In genomic region chr14:34372766-34373165, GRCh38 we compare ENCODE assay signal across 25 cellular contexts.
DNase-seq lines count a peak whose midpoint lies in the region; ATAC-seq and TF ChIP-seq lines count a peak whose summit lies in the region.
"Had no signal": no experiment of that assay in that cellular context is flagged by ENCODE, and none has a peak within 500 bp of the region (broad histone marks: within the 10 kb centered on the region; RNA-seq: fewer than 3 reads in every experiment).

No MANE protein-coding gene starts in this region.

- no peak overlapping the region for H3K27ac ChIP-seq in RWPE2 (ENCODE audit: poor library complexity, severe bottlenecking)
- no peak overlapping the region for H3K27ac ChIP-seq in neural progenitor cell
- H3K27ac ChIP-seq in naive thymus-derived CD4-positive, alpha-beta T cell (ENCODE audit: low read depth, low read length), result no peak overlapping the region
- H3K27ac ChIP-seq: BLaER1, KMS-11, SJCRH30 had no signal

- POLR2A ChIA-PET in naive thymus-derived CD4-positive, alpha-beta T cell (lab: Charles Lee), result no interaction called here

- H3K79me2 ChIP-seq in neural progenitor cell (ENCODE audit: low read depth), result no peaks in the 10 kb centered on the region

- H3K27ac Mint-ChIP-seq in neural progenitor cell, result no peak overlapping the region
- H3K27ac Mint-ChIP-seq in activated T-helper 2 cell treated with anti-CD3 and anti-CD28 coated beads, Interferon-gamma antibody, Interleukin-2, Interleukin-4, amounts not matched to agents 10 μg/mL and 5 μg/mL and 100 μg/mL, durations not matched to agents 14 hours and 24 hours and 36 hours, result no peak overlapping the region
- H3K27ac Mint-ChIP-seq in naive thymus-derived CD4-positive, alpha-beta T cell, result no peak overlapping the region
- H3K27ac Mint-ChIP-seq: CD4-positive, alpha-beta memory T cell had no signal

- no peak overlapping the region for H3K4me2 ChIP-seq in neural progenitor cell
- H3K4me2 ChIP-seq: BLaER1, KMS-11 had no signal

- DNase-seq in RWPE2 (ENCODE audit: low spot score) (no peak), neural progenitor cell (ENCODE audit: low spot score) (no peak), NCI-H345 treated with DMSO at 0.1 percent for 48 hours (lab: John Stamatoyannopoulos, UW; ENCODE audit: unreplicated experiment) (no peak)
- DNase-seq in activated T-helper 2 cell treated with anti-CD3 and anti-CD28 coated beads, Interferon-gamma antibody, Interleukin-2, Interleukin-4, amounts not matched to agents 10 μg/mL and 5 μg/mL and 100 μg/mL, durations not matched to agents 14 hours and 24 hours and 36 hours (ENCODE audit: low spot score), result no peak
- no peak for DNase-seq in naive thymus-derived CD4-positive, alpha-beta T cell
- DNase-seq: ACHN; Caco-2; CD4-positive, alpha-beta memory T cell; DMS 273 treated with DMSO at 0.1 percent for 48 hours; DMS79 treated with DMSO at 0.1 percent for 48 hours; H7; IMR-90; NCI-H1105 treated with DMSO at 0.1 percent for 48 hours; NCI-H2029 treated with DMSO at 0.1 percent for 48 hours; NCI-H226; NCI-H524; NCI-H774; NK-92 treated with Interleukin-12 subunit alpha and Interleukin-12 subunit beta, amount 100 ng/mL, for 24 hours; Peyer's patch; SJCRH30 had no signal

- no peak overlapping the region for H3K9ac ChIP-seq in neural progenitor cell
- H3K9ac ChIP-seq: BLaER1, KMS-11 had no signal

- H2AFZ ChIP-seq in neural progenitor cell (replicated peaks), result peak overlapping the region; percentile 63

- H3K4me1 Mint-ChIP-seq in neural progenitor cell, result peaks cover 6% of the 10 kb centered on the region
- H3K4me1 Mint-ChIP-seq in activated T-helper 2 cell treated with anti-CD3 and anti-CD28 coated beads, Interferon-gamma antibody, Interleukin-2, Interleukin-4, amounts not matched to agents 10 μg/mL and 5 μg/mL and 100 μg/mL, durations not matched to agents 14 hours and 24 hours and 36 hours (ENCODE audit: low read depth), result peaks cover 2% of the 10 kb centered on the region
- peaks cover 0 to 4% (median 0%) of the 10 kb centered on the region in 7 donors for H3K4me1 Mint-ChIP-seq in naive thymus-derived CD4-positive, alpha-beta T cell
- H3K4me1 Mint-ChIP-seq: CD4-positive, alpha-beta memory T cell had no signal

- no peaks in the 10 kb centered on the region for H3K36me3 ChIP-seq in RWPE2 (ENCODE audit: low read depth)
- H3K36me3 ChIP-seq in neural progenitor cell, result no peaks in the 10 kb centered on the region
- no peaks in the 10 kb centered on the region for H3K36me3 ChIP-seq in naive thymus-derived CD4-positive, alpha-beta T cell (ENCODE audit: control insufficient read depth in 2 of 3, insufficient read depth in 3 of 3, low read length in 3 of 3)
- H3K36me3 ChIP-seq: BLaER1, Peyer's patch, SJCRH30 had no signal

- no peaks in the 10 kb centered on the region for H3K9me3 ChIP-seq in RWPE2 (ENCODE audit: severe bottlenecking)
- H3K9me3 ChIP-seq in neural progenitor cell (ENCODE audit: low read depth), result no peaks in the 10 kb centered on the region
- H3K9me3 ChIP-seq in naive thymus-derived CD4-positive, alpha-beta T cell (ENCODE audit: control insufficient read depth in 2 of 3, low read length in 3 of 3), result no peaks in the 10 kb centered on the region
- H3K9me3 ChIP-seq: BLaER1, Caco-2, Peyer's patch, SJCRH30 had no signal

- H3K36me3 Mint-ChIP-seq in neural progenitor cell, result no peaks in the 10 kb centered on the region
- H3K36me3 Mint-ChIP-seq in activated T-helper 2 cell treated with anti-CD3 and anti-CD28 coated beads, Interferon-gamma antibody, Interleukin-2, Interleukin-4, amounts not matched to agents 10 μg/mL and 5 μg/mL and 100 μg/mL, durations not matched to agents 14 hours and 24 hours and 36 hours (ENCODE audit: low read depth), result no peaks in the 10 kb centered on the region
- no peaks in the 10 kb centered on the region for H3K36me3 Mint-ChIP-seq in naive thymus-derived CD4-positive, alpha-beta T cell
- H3K36me3 Mint-ChIP-seq: CD4-positive, alpha-beta memory T cell had no signal

- H3F3A ChIP-seq in neural progenitor cell (ENCODE audit: low read depth), result no peaks in the 10 kb centered on the region

- no peak overlapping the region for H3K4me3 ChIP-seq in RWPE2 (ENCODE audit: severe bottlenecking)
- H3K4me3 ChIP-seq in neural progenitor cell, result no peak overlapping the region
- no peak overlapping the region for H3K4me3 ChIP-seq in naive thymus-derived CD4-positive, alpha-beta T cell (ENCODE audit: low read length)
- H3K4me3 ChIP-seq: BLaER1, GM12878, Peyer's patch, SJCRH30 had no signal

- no peaks in the 10 kb centered on the region for H3K9me3 Mint-ChIP-seq in neural progenitor cell
- H3K9me3 Mint-ChIP-seq in activated T-helper 2 cell treated with anti-CD3 and anti-CD28 coated beads, Interferon-gamma antibody, Interleukin-2, Interleukin-4, amounts not matched to agents 10 μg/mL and 5 μg/mL and 100 μg/mL, durations not matched to agents 14 hours and 24 hours and 36 hours, result no peaks in the 10 kb centered on the region
- peaks cover 0 to 1% (median 0%) of the 10 kb centered on the region in 11 donors for H3K9me3 Mint-ChIP-seq in naive thymus-derived CD4-positive, alpha-beta T cell
- H3K9me3 Mint-ChIP-seq: CD4-positive, alpha-beta memory T cell had no signal

- TF ChIP-seq CTCF in RWPE2 (IDR thresholded peaks at IDR 0.05; ENCODE audit: poor library complexity, severe bottlenecking) (no peak), neural progenitor cell (IDR thresholded peaks at IDR 0.05) (no peak)

- peaks cover 48% of the 10 kb centered on the region for H3K4me1 ChIP-seq in RWPE2 (ENCODE audit: insufficient read depth, poor library complexity, severe bottlenecking)
- H3K4me1 ChIP-seq in neural progenitor cell, result peaks cover 3% of the 10 kb centered on the region
- H3K4me1 ChIP-seq in naive thymus-derived CD4-positive, alpha-beta T cell (ENCODE audit: control insufficient read depth in 2 of 2, insufficient read depth in 2 of 2, low read length in 2 of 2), result no peaks in the 10 kb centered on the region
- H3K4me1 ChIP-seq: BLaER1, Peyer's patch had no signal

- intact Hi-C loops in activated T-helper 2 cell treated with anti-CD3 and anti-CD28 coated beads, Interferon-gamma antibody, Interleukin-2, Interleukin-4, amounts not matched to agents 10 μg/mL and 5 μg/mL and 100 μg/mL, durations not matched to agents 14 hours and 24 hours and 36 hours (cut with micrococcal nuclease), result no loop called here
- intact Hi-C loops in naive thymus-derived CD4-positive, alpha-beta T cell (cut with micrococcal nuclease), result no loop called here

- H3K27me3 ChIP-seq in RWPE2 (ENCODE audit: insufficient read depth, poor library complexity, severe bottlenecking) (no peaks in the 10 kb centered on the region), neural progenitor cell (no peaks in the 10 kb centered on the region)
- H3K27me3 ChIP-seq in naive thymus-derived CD4-positive, alpha-beta T cell (ENCODE audit: control insufficient read depth in 2 of 2, insufficient read depth in 2 of 2, low read length in 2 of 2), result no peaks in the 10 kb centered on the region
- H3K27me3 ChIP-seq: BLaER1, Peyer's patch, SJCRH30 had no signal

- ATAC-seq in RWPE2 (ENCODE audit: low read depth) (peak; percentile 8; the same call in 2 of the 3 replicates), esophagus mucosa (peak; percentile 21), HG03521 (IDR thresholded peaks at IDR 0.05; ENCODE audit: unreplicated experiment) (no peak)
- ATAC-seq in naive thymus-derived CD4-positive, alpha-beta T cell, result no peak
- ATAC-seq: GM12878 had no signal

- CTCF ChIA-PET in naive thymus-derived CD4-positive, alpha-beta T cell (lab: Charles Lee), result no interaction called here

- no peak overlapping the region for H3K4me3 Mint-ChIP-seq in neural progenitor cell
- no peak overlapping the region for H3K4me3 Mint-ChIP-seq in activated T-helper 2 cell treated with anti-CD3 and anti-CD28 coated beads, Interferon-gamma antibody, Interleukin-2, Interleukin-4, amounts not matched to agents 10 μg/mL and 5 μg/mL and 100 μg/mL, durations not matched to agents 14 hours and 24 hours and 36 hours (ENCODE audit: low read depth)
- no peak overlapping the region for H3K4me3 Mint-ChIP-seq in naive thymus-derived CD4-positive, alpha-beta T cell

- H3K27me3 Mint-ChIP-seq in neural progenitor cell (ENCODE audit: insufficient read depth, low read depth), result peaks cover 7% of the 10 kb centered on the region
- peaks cover 3% of the 10 kb centered on the region for H3K27me3 Mint-ChIP-seq in activated T-helper 2 cell treated with anti-CD3 and anti-CD28 coated beads, Interferon-gamma antibody, Interleukin-2, Interleukin-4, amounts not matched to agents 10 μg/mL and 5 μg/mL and 100 μg/mL, durations not matched to agents 14 hours and 24 hours and 36 hours (ENCODE audit: low read depth)
- H3K27me3 Mint-ChIP-seq in naive thymus-derived CD4-positive, alpha-beta T cell, result peaks cover 1 to 10% (median 8%) of the 10 kb centered on the region in 5 donors

- no peaks in the 10 kb centered on the region for H4K20me1 ChIP-seq in neural progenitor cell (ENCODE audit: low read depth)
- H4K20me1 ChIP-seq: BLaER1 had no signal

Comparison
In these comparisons a context has a peak if more than half of its experiments do, and no peak if none do; other contexts are left out.
1. ATAC-seq: peak in RWPE2 (single experiment) and esophagus mucosa (single experiment); none in HG03521 (single experiment) and naive thymus-derived CD4-positive, alpha-beta T cell (single experiment).